Comparison of ENCODE assay signal across 1 cellular context in genomic region chr11:60841797-60842687, GRCh38.
TF ChIP-seq lines count a peak whose summit lies in the region.

TSS of gene CCDC86 (plus strand) at chr11:60842113. CDS start at chr11:60842125, 12 bp downstream.

TF ChIP-seq in HepG2, 621 proteins besides CTCF, POLR2A, EP300 and RAD21 (continued from another document and continues in another):
- peak; percentile 100 for TF ChIP-seq ZHX1 (CRISPR knock-in tag; IDR thresholded peaks at IDR 0.05; ENCODE audit: low read depth)
- no peak; the same call in 1 of the 2 replicates for TF ChIP-seq MEIS1 (CRISPR knock-in tag; IDR thresholded peaks at IDR 0.05; ENCODE audit: borderline replicate concordance)
- peak; percentile 96 for TF ChIP-seq HNF1B (CRISPR knock-in tag; IDR thresholded peaks at IDR 0.05)
- no peak for TF ChIP-seq ZNF512 (CRISPR knock-in tag; IDR thresholded peaks at IDR 0.05)
- TF ChIP-seq TGIF2 (CRISPR knock-in tag; IDR thresholded peaks at IDR 0.05) = peak; percentile 98
- TF ChIP-seq ZNF615 (CRISPR knock-in tag; IDR thresholded peaks at IDR 0.05; ENCODE audit: borderline replicate concordance) = no peak
- TF ChIP-seq TEAD3 (CRISPR knock-in tag; optimal IDR thresholded peaks at IDR 0.05; ENCODE audit: borderline replicate concordance) = peak; percentile 61
- TF ChIP-seq ZNF891 (CRISPR knock-in tag; IDR thresholded peaks at IDR 0.05) = peak; percentile 84
- TF ChIP-seq ZFAT (CRISPR knock-in tag; conservative IDR thresholded peaks at IDR 0.05) = no peak
- no peak; the same call in 1 of the 2 replicates for TF ChIP-seq ZNF790 (CRISPR knock-in tag; IDR thresholded peaks at IDR 0.05; ENCODE audit: borderline replicate concordance)
- no peak for TF ChIP-seq BCLAF1 (IDR thresholded peaks at IDR 0.05)
- peak; percentile 88; the same call in 1 of the 2 replicates for TF ChIP-seq REPIN1 (CRISPR knock-in tag; IDR thresholded peaks at IDR 0.05; ENCODE audit: borderline replicate concordance, low read depth)
- TF ChIP-seq ZSCAN5A (CRISPR knock-in tag; IDR thresholded peaks at IDR 0.05; ENCODE audit: borderline replicate concordance) = no peak
- peak; percentile 99 for TF ChIP-seq MAZ (IDR thresholded peaks at IDR 0.05; ENCODE audit: borderline replicate concordance, low read depth, low read length)
- TF ChIP-seq MAZ (CRISPR knock-in tag; IDR thresholded peaks at IDR 0.05; ENCODE audit: low read depth) = peak; percentile 98
- no peak for TF ChIP-seq ZNF382 (CRISPR knock-in tag; IDR thresholded peaks at IDR 0.05; ENCODE audit: borderline replicate concordance)
- peak; percentile 63; the same call in 1 of the 2 replicates for TF ChIP-seq ZNF280D (CRISPR knock-in tag; IDR thresholded peaks at IDR 0.05)
- peak; percentile 38; the same call in 1 of the 2 replicates for TF ChIP-seq IRX3 (CRISPR knock-in tag; IDR thresholded peaks at IDR 0.05; ENCODE audit: borderline replicate concordance, low read depth)
- no peak for TF ChIP-seq HNF1A (IDR thresholded peaks at IDR 0.05; ENCODE audit: low read depth)
- peak; percentile 72; the same call in 1 of the 2 replicates for TF ChIP-seq HNF1A (CRISPR knock-in tag; IDR thresholded peaks at IDR 0.05; ENCODE audit: borderline replicate concordance)
- no peak for TF ChIP-seq HNF4G (IDR thresholded peaks at IDR 0.05; ENCODE audit: borderline replicate concordance, low read depth, low read length)
- no peak for TF ChIP-seq HNF4G (CRISPR knock-in tag; IDR thresholded peaks at IDR 0.05; ENCODE audit: borderline replicate concordance, low read depth)
- TF ChIP-seq ZNF713 (CRISPR knock-in tag; IDR thresholded peaks at IDR 0.05) = no peak
- TF ChIP-seq ZNF776 (CRISPR knock-in tag; IDR thresholded peaks at IDR 0.05) = peak; percentile 60; the same call in 1 of the 2 replicates
- no peak; the same call in 1 of the 2 replicates for TF ChIP-seq CEBPB (IDR thresholded peaks at IDR 0.05; ENCODE audit: borderline replicate concordance, low read depth, low read length)
- peak; percentile 72; the same call in 1 of the 2 replicates for TF ChIP-seq NFKB2 (CRISPR knock-in tag; IDR thresholded peaks at IDR 0.05; ENCODE audit: borderline replicate concordance)
- no peak for TF ChIP-seq ZSCAN22 (CRISPR knock-in tag; IDR thresholded peaks at IDR 0.05)
- TF ChIP-seq MAFG (CRISPR knock-in tag; IDR thresholded peaks at IDR 0.05) = no peak; the same call in none of the 2 replicates
- TF ChIP-seq CBX5 (CRISPR knock-in tag; IDR thresholded peaks at IDR 0.05; ENCODE audit: borderline replicate concordance) = peak; percentile 50; the same call in 1 of the 2 replicates
- TF ChIP-seq ZNF451 (CRISPR knock-in tag; IDR thresholded peaks at IDR 0.05) = no peak
- peak; percentile 93 for TF ChIP-seq ZNF746 (CRISPR knock-in tag; IDR thresholded peaks at IDR 0.05)
- TF ChIP-seq ZNF232 (CRISPR knock-in tag; IDR thresholded peaks at IDR 0.05; ENCODE audit: borderline replicate concordance) = peak; percentile 84
- TF ChIP-seq KDM1A (CRISPR knock-in tag; IDR thresholded peaks at IDR 0.05) = no peak
- TF ChIP-seq ZNF83 (CRISPR knock-in tag; IDR thresholded peaks at IDR 0.05; ENCODE audit: borderline replicate concordance) = no peak
- peak; percentile 85 for TF ChIP-seq MLX (CRISPR knock-in tag; IDR thresholded peaks at IDR 0.05)
- no peak; the same call in 1 of the 2 replicates for TF ChIP-seq PPARG (CRISPR knock-in tag; conservative IDR thresholded peaks at IDR 0.05)
- peak; percentile 71; the same call in 1 of the 2 replicates for TF ChIP-seq KAT7 (CRISPR knock-in tag; IDR thresholded peaks at IDR 0.05; ENCODE audit: borderline replicate concordance)
- peak; percentile 40; the same call in 1 of the 2 replicates for TF ChIP-seq AHR (CRISPR knock-in tag; IDR thresholded peaks at IDR 0.05)
- TF ChIP-seq NBN (conservative IDR thresholded peaks at IDR 0.05) = no peak
- no peak for TF ChIP-seq NFE2L1 (CRISPR knock-in tag; IDR thresholded peaks at IDR 0.05; ENCODE audit: borderline replicate concordance)
- no peak for TF ChIP-seq RARG (CRISPR knock-in tag; IDR thresholded peaks at IDR 0.05; ENCODE audit: low read depth)
- no peak for TF ChIP-seq TRIM24 (CRISPR knock-in tag; IDR thresholded peaks at IDR 0.05)
- peak; percentile 98; the same call in 1 of the 2 replicates for TF ChIP-seq FOXK1 (CRISPR knock-in tag; IDR thresholded peaks at IDR 0.05; ENCODE audit: borderline replicate concordance, low read depth)
